12 cellular contexts compared by ENCODE assay signal in the genomic region with DNA sequence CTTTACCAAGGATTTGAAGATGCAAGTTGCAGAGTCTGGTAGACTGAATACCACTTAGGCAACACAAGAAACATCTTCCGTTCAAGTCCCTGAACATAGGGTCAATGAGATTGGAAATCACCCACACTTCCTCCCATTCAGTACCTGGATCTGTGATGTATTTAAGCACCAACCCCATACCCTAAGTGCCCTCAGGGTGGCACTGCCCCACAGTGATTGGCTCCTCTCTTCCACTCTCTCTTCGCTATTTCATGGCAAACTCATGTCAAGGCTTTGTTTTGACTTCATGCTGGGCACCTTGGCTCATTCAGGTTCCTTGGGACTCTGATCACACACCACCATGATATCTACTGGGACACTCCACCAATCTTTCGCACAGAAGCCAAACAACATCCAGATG. TPM values are rescaled to one million over a fixed set of nuclear protein-coding genes. Genes with fewer than 3 reads are reported as not detected.
DNase-seq lines count a peak whose midpoint lies in the region; ATAC-seq and TF ChIP-seq lines count a peak whose summit lies in the region.
"Had no signal": no experiment of that assay in that cellular context is flagged by ENCODE, and none has a peak within 500 bp of the region (broad histone marks: within the 10 kb centered on the region; RNA-seq: fewer than 3 reads in every experiment).

No MANE protein-coding gene starts in this region.

- H3K4me3 ChIP-seq in mammary epithelial cell (replicated peaks in 1 of 3; ENCODE audit: insufficient read depth in 1 of 3, low read depth in 2 of 3, low read length in 3 of 3), result no peak overlapping the region
- no peak overlapping the region for H3K4me3 ChIP-seq in Karpas-422 (ENCODE audit: low read length)
- no peak overlapping the region for H3K4me3 ChIP-seq in esophagus muscularis mucosa

- H3K9ac ChIP-seq in mammary epithelial cell (ENCODE audit: insufficient read depth, low read length) (no peak overlapping the region), Karpas-422 (ENCODE audit: low read length) (no peak overlapping the region)

- H3K4me3 Mint-ChIP-seq in MCF 10A (ENCODE audit: unreplicated experiment) (no peak overlapping the region), type B pancreatic cell (no peak overlapping the region)
- no peak overlapping the region for H3K4me3 Mint-ChIP-seq in activated CD8-positive, alpha-beta T cell treated with anti-CD3 and anti-CD28 coated beads, Interleukin-2, amount 10 ng/mL, durations not matched to agents 7 days and 5 days
- H3K4me3 Mint-ChIP-seq in stimulated activated effector memory CD8-positive, alpha-beta T cell treated with anti-CD3 and anti-CD28 coated beads, Interleukin-12 subunit alpha, Interleukin-12 subunit beta, amount 100 ng/mL, for 72 hours, result no peak overlapping the region
- H3K4me3 Mint-ChIP-seq: CD4-positive, alpha-beta memory T cell; nephron progenitor cell had no signal

- H3K36me3 Mint-ChIP-seq in MCF 10A (ENCODE audit: insufficient read depth, unreplicated experiment), result no peaks in the 10 kb centered on the region
- H3K36me3 Mint-ChIP-seq in activated CD8-positive, alpha-beta T cell treated with anti-CD3 and anti-CD28 coated beads, Interleukin-2, amount 10 ng/mL, durations not matched to agents 7 days and 5 days (ENCODE audit: low read depth), result no peaks in the 10 kb centered on the region
- H3K36me3 Mint-ChIP-seq in stimulated activated effector memory CD8-positive, alpha-beta T cell treated with anti-CD3 and anti-CD28 coated beads, Interleukin-12 subunit alpha, Interleukin-12 subunit beta, amount 100 ng/mL, for 72 hours, result no peaks in the 10 kb centered on the region
- H3K36me3 Mint-ChIP-seq in type B pancreatic cell, result no peaks in the 10 kb centered on the region
- H3K36me3 Mint-ChIP-seq: CD4-positive, alpha-beta memory T cell had no signal

- no peak for TF ChIP-seq POLR2A in esophagus muscularis mucosa (IDR thresholded peaks at IDR 0.05; ENCODE audit: low read depth)

- no peak overlapping the region for H2AFZ ChIP-seq in mammary epithelial cell (ENCODE audit: low read depth, low read length)
- no peak overlapping the region for H2AFZ ChIP-seq in Karpas-422 (ENCODE audit: low read length)

- no peaks in the 10 kb centered on the region for H4K20me1 ChIP-seq in mammary epithelial cell (ENCODE audit: insufficient read depth, low read length)
- H4K20me1 ChIP-seq in Karpas-422 (ENCODE audit: insufficient read depth, low read depth, low read length), result no peaks in the 10 kb centered on the region

- no peaks in the 10 kb centered on the region for H3K9me3 ChIP-seq in mammary epithelial cell (replicated peaks; ENCODE audit: insufficient read depth, low read length)
- H3K9me3 ChIP-seq in Karpas-422 (ENCODE audit: low read length), result no peaks in the 10 kb centered on the region
- no peaks in the 10 kb centered on the region for H3K9me3 ChIP-seq in esophagus muscularis mucosa

- H3K79me2 ChIP-seq in mammary epithelial cell (ENCODE audit: insufficient read depth, low read length), result no peaks in the 10 kb centered on the region
- H3K79me2 ChIP-seq in Karpas-422 (ENCODE audit: low read length), result no peaks in the 10 kb centered on the region

- dilution Hi-C loops in mammary epithelial cell (cut with HindIII; ENCODE audit: low sequenced_read_pairs), result loop anchor here (5.0 to 10.0 kb wide), 2 partner anchors 59 to 76 kb away; no protein-coding TSS in a partner anchor

- H3K4me1 Mint-ChIP-seq in MCF 10A (ENCODE audit: insufficient read depth, unreplicated experiment), result peaks cover 5% of the 10 kb centered on the region
- peaks cover 9% of the 10 kb centered on the region for H3K4me1 Mint-ChIP-seq in activated CD8-positive, alpha-beta T cell treated with anti-CD3 and anti-CD28 coated beads, Interleukin-2, amount 10 ng/mL, durations not matched to agents 7 days and 5 days (ENCODE audit: low read depth)
- H3K4me1 Mint-ChIP-seq in stimulated activated effector memory CD8-positive, alpha-beta T cell treated with anti-CD3 and anti-CD28 coated beads, Interleukin-12 subunit alpha, Interleukin-12 subunit beta, amount 100 ng/mL, for 72 hours, result peaks cover 7% of the 10 kb centered on the region
- no peaks in the 10 kb centered on the region for H3K4me1 Mint-ChIP-seq in type B pancreatic cell (ENCODE audit: unreplicated experiment)

- no peak for TF ChIP-seq EP300 in esophagus muscularis mucosa (IDR thresholded peaks at IDR 0.05)

- H3K27me3 Mint-ChIP-seq in MCF 10A (ENCODE audit: insufficient read depth, unreplicated experiment) (peaks cover 47% of the 10 kb centered on the region), type B pancreatic cell (peaks cover 42% of the 10 kb centered on the region)
- H3K27me3 Mint-ChIP-seq in activated CD8-positive, alpha-beta T cell treated with anti-CD3 and anti-CD28 coated beads, Interleukin-2, amount 10 ng/mL, durations not matched to agents 7 days and 5 days (ENCODE audit: low read depth), result peaks cover 57% of the 10 kb centered on the region

- TF ChIP-seq CTCF in MCF 10A (IDR thresholded peaks at IDR 0.05; ENCODE audit: unreplicated experiment) (no peak), mammary epithelial cell (conservative IDR thresholded peaks at IDR 0.05 in 1 of 2, IDR thresholded peaks at IDR 0.05 in 1 of 2; ENCODE audit: extremely low read depth in 1 of 2, insufficient read depth in 1 of 2, low read depth in 1 of 2, low read length in 2 of 2) (peak in 1 of 2 donors; percentile 23), type B pancreatic cell (conservative IDR thresholded peaks at IDR 0.05) (no peak), esophagus muscularis mucosa (IDR thresholded peaks at IDR 0.05) (no peak)

- H3K4me1 ChIP-seq in mammary epithelial cell (ENCODE audit: insufficient read depth, low read length) (peaks cover 13% of the 10 kb centered on the region), Karpas-422 (ENCODE audit: low read length) (no peaks in the 10 kb centered on the region), esophagus muscularis mucosa (peaks cover 0 to 12% (median 4%) of the 10 kb centered on the region in 4 donors)

- no TSS peak for BruUV-seq in MCF 10A (replicated peaks; lab: Mats Ljungman, UMichigan)
- BruUV-seq in mammary epithelial cell (replicated peaks; lab: Mats Ljungman, UMichigan), result no TSS peak

- no peaks in the 10 kb centered on the region for H3K9me3 Mint-ChIP-seq in MCF 10A (ENCODE audit: unreplicated experiment)
- H3K9me3 Mint-ChIP-seq in activated CD8-positive, alpha-beta T cell treated with anti-CD3 and anti-CD28 coated beads, Interleukin-2, amount 10 ng/mL, durations not matched to agents 7 days and 5 days (ENCODE audit: insufficient read depth), result no peaks in the 10 kb centered on the region
- no peaks in the 10 kb centered on the region for H3K9me3 Mint-ChIP-seq in stimulated activated effector memory CD8-positive, alpha-beta T cell treated with anti-CD3 and anti-CD28 coated beads, Interleukin-12 subunit alpha, Interleukin-12 subunit beta, amount 100 ng/mL, for 72 hours
- no peaks in the 10 kb centered on the region for H3K9me3 Mint-ChIP-seq in type B pancreatic cell
- H3K9me3 Mint-ChIP-seq: nephron progenitor cell had no signal

- peak; percentile 26 for DNase-seq in MCF 10A (ENCODE audit: unreplicated experiment)
- no peak for DNase-seq in mammary epithelial cell
- peak; percentile 70 for DNase-seq in Karpas-422
- peak; percentile 34 for DNase-seq in activated CD8-positive, alpha-beta T cell treated with anti-CD3 and anti-CD28 coated beads, Interleukin-2, amount 10 ng/mL, durations not matched to agents 7 days and 5 days
- DNase-seq in stimulated activated effector memory CD8-positive, alpha-beta T cell treated with anti-CD3 and anti-CD28 coated beads, Interleukin-12 subunit alpha, Interleukin-12 subunit beta, amount 100 ng/mL, for 72 hours (ENCODE audit: low spot score in 2 of 2), result no peak
- DNase-seq in type B pancreatic cell (ENCODE audit: extremely low spot score, unreplicated experiment), result no peak
- no peak for DNase-seq in esophagus muscularis mucosa (ENCODE audit: extremely low spot score)
- DNase-seq: CD4-positive, alpha-beta memory T cell; NCI-H146; nephron progenitor cell; SIG-M5 had no signal

- H3K27me3 ChIP-seq in mammary epithelial cell (ENCODE audit: insufficient read depth, low read length) (peaks cover 11% of the 10 kb centered on the region), Karpas-422 (ENCODE audit: low read length) (no peaks in the 10 kb centered on the region; the same call in 1 of the 2 replicates), esophagus muscularis mucosa (no peaks in the 10 kb centered on the region)

- H3K4me2 ChIP-seq in mammary epithelial cell (ENCODE audit: insufficient read depth, low read depth, low read length) (no peak overlapping the region), Karpas-422 (ENCODE audit: low read depth, low read length, poor library complexity, severe bottlenecking) (no peak overlapping the region)

- CTCF ChIA-PET in MCF 10A (lab: Yijun Ruan, JAX), result no interaction called here
- CTCF ChIA-PET in mammary epithelial cell (lab: Charles Lee; ENCODE audit: low non-redundant PET), result no interaction called here
- CTCF ChIA-PET in activated CD8-positive, alpha-beta T cell treated with anti-CD3 and anti-CD28 coated beads, Interleukin-2, amount 10 ng/mL, durations not matched to agents 7 days and 5 days (lab: Charles Lee), result interaction anchor here (0.9 to 1.2 kb wide), 3 partner anchors 47 to 167 kb away, joined by 3 read pairs; no protein-coding TSS in a partner anchor

- ATAC-seq in activated CD8-positive, alpha-beta T cell treated with anti-CD3 and anti-CD28 coated beads, Interleukin-2, amount 10 ng/mL, durations not matched to agents 7 days and 5 days, result no peak
- ATAC-seq in stimulated activated effector memory CD8-positive, alpha-beta T cell treated with anti-CD3 and anti-CD28 coated beads, Interleukin-12 subunit alpha, Interleukin-12 subunit beta, amount 100 ng/mL, for 72 hours, result peak; percentile 64
- ATAC-seq in GM19463 (IDR thresholded peaks at IDR 0.05; ENCODE audit: unreplicated experiment), result no peak

- intact Hi-C loops in MCF 10A (cut with micrococcal nuclease) (loop anchor here (10.0 kb wide), 1 partner anchor 89 kb away; no protein-coding TSS in a partner anchor), mammary epithelial cell (cut with micrococcal nuclease) (loop anchor here (5.0 kb wide), 1 partner anchor 91 kb away; no protein-coding TSS in a partner anchor), esophagus muscularis mucosa (cut with DNase I) (no loop called here)

- POLR2A ChIA-PET in MCF 10A (lab: Yijun Ruan, JAX), result no interaction called here
- POLR2A ChIA-PET in activated CD8-positive, alpha-beta T cell treated with anti-CD3 and anti-CD28 coated beads, Interleukin-2, amount 10 ng/mL, durations not matched to agents 7 days and 5 days (lab: Charles Lee), result no interaction called here

- H3K27ac ChIP-seq in mammary epithelial cell (ENCODE audit: insufficient read depth, low read depth, low read length) (no peak overlapping the region), Karpas-422 (ENCODE audit: low read length) (no peak overlapping the region), esophagus muscularis mucosa (replicated peaks in 1 of 4) (no peak overlapping the region)

- in situ Hi-C loops in mammary epithelial cell (cut with MboI; ENCODE audit: low sequenced_read_pairs in 2 of 2), result no loop called here

- no peak overlapping the region for H3K27ac Mint-ChIP-seq in MCF 10A (ENCODE audit: low read depth, unreplicated experiment)
- H3K27ac Mint-ChIP-seq in activated CD8-positive, alpha-beta T cell treated with anti-CD3 and anti-CD28 coated beads, Interleukin-2, amount 10 ng/mL, durations not matched to agents 7 days and 5 days, result no peak overlapping the region
- H3K27ac Mint-ChIP-seq in stimulated activated effector memory CD8-positive, alpha-beta T cell treated with anti-CD3 and anti-CD28 coated beads, Interleukin-12 subunit alpha, Interleukin-12 subunit beta, amount 100 ng/mL, for 72 hours, result no peak overlapping the region
- no peak overlapping the region for H3K27ac Mint-ChIP-seq in type B pancreatic cell
- H3K27ac Mint-ChIP-seq: CD4-positive, alpha-beta memory T cell; nephron progenitor cell had no signal

- WGBS in mammary epithelial cell (ENCODE audit: low coverage, missing lambda C conversion rate), result 100% methylated on average over 2 of the region's 3 CpGs
- 87% methylated on average over 3 of the region's 3 CpGs for WGBS in esophagus muscularis mucosa

- H3K36me3 ChIP-seq in mammary epithelial cell (ENCODE audit: insufficient read depth, low read length) (no peaks in the 10 kb centered on the region), Karpas-422 (ENCODE audit: insufficient read depth, low read length) (no peaks in the 10 kb centered on the region), esophagus muscularis mucosa (no peaks in the 10 kb centered on the region)

- no peaks in the 10 kb centered on the region for H3K9me2 ChIP-seq in Karpas-422 (replicated peaks; ENCODE audit: insufficient read depth, low read length)

RNA-seq across cellular contexts. Expression of a gene that starts 53.7 kb away (rescaled TPM):
- not detected in 2 replicates for total RNA-seq in MCF 10A (2022)
- total RNA-seq in mammary epithelial cell, result not detected
- not detected for polyA plus RNA-seq in mammary epithelial cell
- not detected for polyA minus RNA-seq in mammary epithelial cell
- not detected in 2 replicates for total RNA-seq in Karpas-422 (2014; rRNA removed; shearing (Covaris generic); ENCODE audit: low replicate concordance)
- not detected for total RNA-seq in activated CD8-positive, alpha-beta T cell treated with anti-CD3 and anti-CD28 coated beads, Interleukin-2, amount 10 ng/mL, durations not matched to agents 7 days and 5 days
- not detected in 2 replicates for total RNA-seq in type B pancreatic cell (ENCODE audit: low replicate concordance)
- total RNA-seq in esophagus muscularis mucosa, result 10 to 100 TPM in 2 of 4 donors, 1 to 10 TPM in 2; 5.6 to 18.7 (median 9.5) TPM
- total RNA-seq: CD4-positive, alpha-beta memory T cell had no signal
- polyA plus RNA-seq: CD4-positive, alpha-beta memory T cell had no signal

Comparison
In these comparisons a context has a peak if more than half of its experiments do, and no peak if none do; other contexts are left out.
1. DNase-seq: peak in MCF 10A (single experiment), Karpas-422 (single experiment) and activated CD8-positive, alpha-beta T cell treated with anti-CD3 and anti-CD28 coated beads, Interleukin-2, amount 10 ng/mL, durations not matched to agents 7 days and 5 days (single experiment); none in mammary epithelial cell (single experiment), stimulated activated effector memory CD8-positive, alpha-beta T cell treated with anti-CD3 and anti-CD28 coated beads, Interleukin-12 subunit alpha, Interleukin-12 subunit beta, amount 100 ng/mL, for 72 hours (0 of 2), type B pancreatic cell (single experiment) and esophagus muscularis mucosa (single experiment).